In genomic region chr1:177591155-177591554, GRCh38 we compare ENCODE assay signal across 23 cellular contexts.
"Had no signal": no experiment of that assay in that cellular context is flagged by ENCODE, and none has a peak within 500 bp of the region (broad histone marks: within the 10 kb centered on the region; RNA-seq: fewer than 3 reads in every experiment).

No MANE protein-coding gene starts in this region.

- ATAC-seq: activated T-cell treated with anti-CD3 and anti-CD28 coated beads, Interleukin-2, amount 50 U/mL, for 4 hours had no signal

- H3K27ac ChIP-seq: Peyer's patch, SJSA1 had no signal

- H3K27ac Mint-ChIP-seq: activated CD4-positive, alpha-beta memory T cell treated with anti-CD3 and anti-CD28 coated beads for 36 hours; activated CD4-positive, alpha-beta T cell treated with anti-CD3 and anti-CD28 coated beads, Interleukin-2, amount 10 ng/mL, durations not matched to agents 7 days and 5 days; activated naive CD4-positive, alpha-beta T cell treated with anti-CD3 and anti-CD28 coated beads for 36 hours; activated naive CD8-positive, alpha-beta T cell treated with anti-CD3 and anti-CD28 coated beads for 36 hours; T-helper 1 cell treated with Interleukin-12 subunit alpha and Interleukin-12 subunit beta and Interleukin-4 antibody, amounts not matched to agents 30 μg/mL and 1 μg/mL, for 36 hours had no signal

- H3K9me3 ChIP-seq: Peyer's patch, SJSA1 had no signal

- H3K36me3 ChIP-seq: Peyer's patch, SJSA1 had no signal

- DNase-seq: activated CD4-positive, alpha-beta memory T cell treated with anti-CD3 and anti-CD28 coated beads for 36 hours; activated CD4-positive, alpha-beta T cell treated with anti-CD3 and anti-CD28 coated beads, Interleukin-2, amount 10 ng/mL, durations not matched to agents 7 days and 5 days; activated CD4-positive, CD25-positive, alpha-beta regulatory T cell; activated CD8-positive, alpha-beta memory T cell treated with anti-CD3 and anti-CD28 coated beads for 24 hours; activated effector memory CD4-positive, alpha-beta T cell treated with anti-CD3 and anti-CD28 coated beads, Interleukin-2, amount 50 U/mL, for 16 hours; activated naive CD4-positive, alpha-beta T cell treated with anti-CD3 and anti-CD28 coated beads for 36 hours; activated naive CD8-positive, alpha-beta T cell treated with anti-CD3 and anti-CD28 coated beads for 36 hours; activated T-cell treated with anti-CD3 and anti-CD28 coated beads, Interleukin-2, amount 50 U/mL, for 4 hours; cerebellar nuclear complex; Kasumi-1; KBM-7; NCI-H1092 treated with DMSO at 0.1 percent for 48 hours; NCI-H1417 treated with DMSO at 0.1 percent for 48 hours; NCI-H1694; NCI-H2029; NCI-H2107; NCI-H2171 treated with DMSO at 0.1 percent for 48 hours; NCI-H226; NCI-H526; Peyer's patch; SHP77 had no signal

- H3K27me3 Mint-ChIP-seq: activated CD4-positive, alpha-beta memory T cell treated with anti-CD3 and anti-CD28 coated beads for 36 hours; activated CD4-positive, alpha-beta T cell treated with anti-CD3 and anti-CD28 coated beads, Interleukin-2, amount 10 ng/mL, durations not matched to agents 7 days and 5 days; activated naive CD8-positive, alpha-beta T cell treated with anti-CD3 and anti-CD28 coated beads for 36 hours had no signal

- H3K4me3 Mint-ChIP-seq: activated CD4-positive, alpha-beta memory T cell treated with anti-CD3 and anti-CD28 coated beads for 36 hours; activated CD4-positive, alpha-beta T cell treated with anti-CD3 and anti-CD28 coated beads, Interleukin-2, amount 10 ng/mL, durations not matched to agents 7 days and 5 days; activated naive CD4-positive, alpha-beta T cell treated with anti-CD3 and anti-CD28 coated beads for 36 hours; activated naive CD8-positive, alpha-beta T cell treated with anti-CD3 and anti-CD28 coated beads for 36 hours; activated T-cell treated with anti-CD3 and anti-CD28 coated beads, Interleukin-2, amount 50 U/mL, for 4 hours; T-helper 1 cell treated with Interleukin-12 subunit alpha and Interleukin-12 subunit beta and Interleukin-4 antibody, amounts not matched to agents 30 μg/mL and 1 μg/mL, for 36 hours had no signal

- H3K4me1 Mint-ChIP-seq: activated CD4-positive, alpha-beta T cell treated with anti-CD3 and anti-CD28 coated beads, Interleukin-2, amount 10 ng/mL, durations not matched to agents 7 days and 5 days; activated naive CD8-positive, alpha-beta T cell treated with anti-CD3 and anti-CD28 coated beads for 36 hours had no signal

- H3K36me3 Mint-ChIP-seq: activated CD4-positive, alpha-beta memory T cell treated with anti-CD3 and anti-CD28 coated beads for 36 hours; activated naive CD8-positive, alpha-beta T cell treated with anti-CD3 and anti-CD28 coated beads for 36 hours had no signal

- H3K4me1 ChIP-seq: Peyer's patch, SJSA1 had no signal

- H3K27me3 ChIP-seq: Peyer's patch, SJSA1 had no signal

- H3K9me3 Mint-ChIP-seq: activated CD4-positive, alpha-beta T cell treated with anti-CD3 and anti-CD28 coated beads, Interleukin-2, amount 10 ng/mL, durations not matched to agents 7 days and 5 days; activated naive CD8-positive, alpha-beta T cell treated with anti-CD3 and anti-CD28 coated beads for 36 hours; activated T-cell treated with anti-CD3 and anti-CD28 coated beads, Interleukin-2, amount 50 U/mL, for 4 hours had no signal

- H3K4me3 ChIP-seq: Peyer's patch, SJSA1 had no signal
